1 cellular context compared by ENCODE assay signal in genomic region chr17:386145-386876, GRCh38.
TF ChIP-seq lines count a peak whose summit lies in the region.

No MANE protein-coding gene starts in this region.

TF ChIP-seq in HepG2, 621 proteins besides CTCF, POLR2A, EP300 and RAD21 (continued from another document and continues in another):
- TF ChIP-seq STAT6 (CRISPR knock-in tag; IDR thresholded peaks at IDR 0.05; ENCODE audit: borderline replicate concordance) (0 out of 2 replicates have a peak, but pooled peaks have one; percentile 71), RFXAP (CRISPR knock-in tag; IDR thresholded peaks at IDR 0.05; ENCODE audit: borderline replicate concordance) (0 out of 2 replicates have a peak, but pooled peaks have one; percentile 28), ZNF614 (CRISPR knock-in tag; IDR thresholded peaks at IDR 0.05; ENCODE audit: borderline replicate concordance) (0 out of 2 replicates have a peak, but pooled peaks have one; percentile 14), PRDM10 (CRISPR knock-in tag; IDR thresholded peaks at IDR 0.05; ENCODE audit: low read depth) (0 out of 2 replicates have a peak, but pooled peaks have one; percentile 31), SALL1 (CRISPR knock-in tag; IDR thresholded peaks at IDR 0.05) (peak; percentile 66), SP1 (IDR thresholded peaks at IDR 0.05) (no peak), SP1 (CRISPR knock-in tag; IDR thresholded peaks at IDR 0.05) (peak; percentile 67; the same call in 1 of the 2 replicates), AKAP8 (CRISPR knock-in tag; IDR thresholded peaks at IDR 0.05) (no peak), HNF4A (CRISPR knock-in tag; IDR thresholded peaks at IDR 0.05) (0 out of 2 replicates have a peak, but pooled peaks have one; percentile 12), MAFF (IDR thresholded peaks at IDR 0.05; ENCODE audit: low read depth, low read length) (no peak), KDM5B (CRISPR knock-in tag; IDR thresholded peaks at IDR 0.05; ENCODE audit: borderline replicate concordance) (peak; percentile 48; the same call in 1 of the 2 replicates), ZNF441 (CRISPR knock-in tag; IDR thresholded peaks at IDR 0.05; ENCODE audit: borderline replicate concordance) (0 out of 2 replicates have a peak, but pooled peaks have one; percentile 28), RXRB (CRISPR knock-in tag; IDR thresholded peaks at IDR 0.05; ENCODE audit: borderline replicate concordance) (peak; percentile 53; the same call in 1 of the 2 replicates), ZBTB44 (CRISPR knock-in tag; IDR thresholded peaks at IDR 0.05) (no peak), SMAD9 (CRISPR knock-in tag; IDR thresholded peaks at IDR 0.05) (no peak), UBTF (CRISPR knock-in tag; IDR thresholded peaks at IDR 0.05) (peak; percentile 39; the same call in 1 of the 2 replicates), HOXA7 (CRISPR knock-in tag; IDR thresholded peaks at IDR 0.05) (no peak), MTERF4 (CRISPR knock-in tag; IDR thresholded peaks at IDR 0.05) (0 out of 2 replicates have a peak, but pooled peaks have one; percentile 43), ZSCAN21 (CRISPR knock-in tag; IDR thresholded peaks at IDR 0.05; ENCODE audit: borderline replicate concordance) (peak; percentile 12; the same call in 1 of the 2 replicates), KDM2A (CRISPR knock-in tag; IDR thresholded peaks at IDR 0.05; ENCODE audit: borderline replicate concordance, low read depth) (peak; percentile 71), PRDM15 (CRISPR knock-in tag; IDR thresholded peaks at IDR 0.05) (peak; percentile 57; the same call in 1 of the 2 replicates), ATF7-NPFF (CRISPR knock-in tag; IDR thresholded peaks at IDR 0.05; ENCODE audit: low read depth) (0 out of 2 replicates have a peak, but pooled peaks have one; percentile 34), PAXIP1 (CRISPR knock-in tag; conservative IDR thresholded peaks at IDR 0.05) (peak; percentile 11), HDAC1 (CRISPR knock-in tag; IDR thresholded peaks at IDR 0.05) (0 out of 2 replicates have a peak, but pooled peaks have one; percentile 34), TARDBP (CRISPR knock-in tag; IDR thresholded peaks at IDR 0.05) (0 out of 2 replicates have a peak, but pooled peaks have one; percentile 33), ZNF558 (CRISPR knock-in tag; IDR thresholded peaks at IDR 0.05; ENCODE audit: borderline replicate concordance) (no peak), ZNF350 (CRISPR knock-in tag; IDR thresholded peaks at IDR 0.05; ENCODE audit: borderline replicate concordance, low read depth) (peak; percentile 61; the same call in 1 of the 2 replicates), CHCHD3 (CRISPR knock-in tag; IDR thresholded peaks at IDR 0.05) (no peak), MAZ (IDR thresholded peaks at IDR 0.05; ENCODE audit: borderline replicate concordance, low read depth, low read length) (0 out of 2 replicates have a peak, but pooled peaks have one; percentile 46), MAZ (CRISPR knock-in tag; IDR thresholded peaks at IDR 0.05; ENCODE audit: low read depth) (peak; percentile 84), ZFP91 (CRISPR knock-in tag; IDR thresholded peaks at IDR 0.05; ENCODE audit: borderline replicate concordance) (peak; percentile 44; the same call in 1 of the 2 replicates), MXD1 (CRISPR knock-in tag; IDR thresholded peaks at IDR 0.05) (0 out of 2 replicates have a peak, but pooled peaks have one; percentile 30)
